8 cellular contexts compared by ENCODE assay signal in the genomic region with DNA sequence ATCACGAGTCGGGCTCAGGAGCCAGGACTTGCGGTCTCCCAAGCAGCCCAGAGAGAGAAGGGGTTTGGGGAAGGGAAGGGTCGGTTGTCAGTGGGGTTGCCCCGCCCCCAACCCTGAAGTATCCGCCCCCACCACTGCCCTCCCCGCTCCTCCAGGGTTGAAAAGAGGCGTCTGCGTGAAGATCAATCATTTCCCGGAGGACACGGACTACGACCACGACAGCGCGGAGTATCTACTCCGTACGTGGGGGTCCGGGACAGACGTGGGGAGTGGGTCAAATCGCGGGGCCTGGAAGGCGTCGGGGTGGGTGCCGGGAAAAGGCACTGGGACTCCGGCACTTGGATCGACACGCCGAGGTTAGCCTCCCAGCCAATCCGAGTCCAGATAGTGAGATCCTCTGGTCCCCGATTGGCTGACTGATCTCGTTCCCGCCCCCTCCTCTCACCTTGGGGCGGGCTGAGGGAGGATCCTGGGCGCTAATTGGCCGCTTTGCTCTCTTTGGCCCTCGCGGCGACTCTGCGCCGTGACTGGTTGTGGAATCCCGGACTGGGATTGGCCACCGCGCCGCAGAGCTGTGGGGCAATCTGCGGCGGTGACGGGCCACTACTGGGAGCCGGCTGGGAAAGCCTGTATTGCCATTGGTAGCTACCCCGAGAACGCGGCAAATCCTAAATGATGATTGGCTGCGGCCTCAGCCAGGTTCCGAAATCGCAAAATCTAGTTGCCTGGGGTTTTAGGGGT. TPM values are rescaled to one million over a fixed set of nuclear protein-coding genes. Genes with fewer than 3 reads are reported as not detected.
A peak's percentile ranks its signal among the peaks of the same experiment; 100 is the strongest.
DNase-seq lines count a peak whose midpoint lies in the region; ATAC-seq and TF ChIP-seq lines count a peak whose summit lies in the region.

No MANE protein-coding gene starts in this region.

- H3K4me1 ChIP-seq in left lung = peaks cover 4 to 26% of the 10 kb centered on the region in 2 donors

- no peaks in the 10 kb centered on the region for H3K9me3 ChIP-seq in left lung

- H3K27ac ChIP-seq in left lung = no peak overlapping the region

- peak overlapping the region; percentile 58 for H3K4me3 ChIP-seq in choroid plexus epithelial cell (ENCODE audit: low read depth, low read length)
- H3K4me3 ChIP-seq in left lung = peak overlapping the region in 1 of 2 donors; percentile 16

- intact Hi-C loops in left lung (cut with DNase I) = no loop called here

- TF ChIP-seq CTCF in choroid plexus epithelial cell (conservative IDR thresholded peaks at IDR 0.05; ENCODE audit: low read depth, low read length) (no peak), left lung (IDR thresholded peaks at IDR 0.05) (no peak)

- ATAC-seq in SK-N-SH treated with all-trans-retinoic acid at 6 μM for 48 hours = peak; percentile 82
- peak; percentile 48 for ATAC-seq in left lung
- no peak for ATAC-seq in GM18868 (IDR thresholded peaks at IDR 0.05; ENCODE audit: unreplicated experiment)
- no peak for ATAC-seq in GM18498 (IDR thresholded peaks at IDR 0.05; ENCODE audit: unreplicated experiment)

- no peaks in the 10 kb centered on the region for H3K36me3 ChIP-seq in left lung

- DNase-seq in EH (ENCODE audit: low read depth) (peak; percentile 84), choroid plexus epithelial cell (ENCODE audit: low read depth) (peak; percentile 99), left lung (peak in 1 of 2 donors; percentile 41), HuH-7.5 (ENCODE audit: low spot score) (no peak)
- DNase-seq in stimulated activated CD4-positive, alpha-beta T cell treated with anti-CD3 and anti-CD28 coated beads, Interleukin-4, amount 100 ng/mL, for 4 hours = peak; percentile 24 to 33

- H3K27me3 ChIP-seq in left lung = peaks cover 44 to 97% of the 10 kb centered on the region in 2 donors

TF ChIP-seq in SK-N-SH treated with all-trans-retinoic acid at 6 μM for 48 hours, 23 proteins besides CTCF, POLR2A, EP300 and RAD21:
- no peak for TF ChIP-seq PATZ1 (CRISPR knock-in tag; IDR thresholded peaks at IDR 0.05; ENCODE audit: borderline replicate concordance)
- TF ChIP-seq, protein P1, sequence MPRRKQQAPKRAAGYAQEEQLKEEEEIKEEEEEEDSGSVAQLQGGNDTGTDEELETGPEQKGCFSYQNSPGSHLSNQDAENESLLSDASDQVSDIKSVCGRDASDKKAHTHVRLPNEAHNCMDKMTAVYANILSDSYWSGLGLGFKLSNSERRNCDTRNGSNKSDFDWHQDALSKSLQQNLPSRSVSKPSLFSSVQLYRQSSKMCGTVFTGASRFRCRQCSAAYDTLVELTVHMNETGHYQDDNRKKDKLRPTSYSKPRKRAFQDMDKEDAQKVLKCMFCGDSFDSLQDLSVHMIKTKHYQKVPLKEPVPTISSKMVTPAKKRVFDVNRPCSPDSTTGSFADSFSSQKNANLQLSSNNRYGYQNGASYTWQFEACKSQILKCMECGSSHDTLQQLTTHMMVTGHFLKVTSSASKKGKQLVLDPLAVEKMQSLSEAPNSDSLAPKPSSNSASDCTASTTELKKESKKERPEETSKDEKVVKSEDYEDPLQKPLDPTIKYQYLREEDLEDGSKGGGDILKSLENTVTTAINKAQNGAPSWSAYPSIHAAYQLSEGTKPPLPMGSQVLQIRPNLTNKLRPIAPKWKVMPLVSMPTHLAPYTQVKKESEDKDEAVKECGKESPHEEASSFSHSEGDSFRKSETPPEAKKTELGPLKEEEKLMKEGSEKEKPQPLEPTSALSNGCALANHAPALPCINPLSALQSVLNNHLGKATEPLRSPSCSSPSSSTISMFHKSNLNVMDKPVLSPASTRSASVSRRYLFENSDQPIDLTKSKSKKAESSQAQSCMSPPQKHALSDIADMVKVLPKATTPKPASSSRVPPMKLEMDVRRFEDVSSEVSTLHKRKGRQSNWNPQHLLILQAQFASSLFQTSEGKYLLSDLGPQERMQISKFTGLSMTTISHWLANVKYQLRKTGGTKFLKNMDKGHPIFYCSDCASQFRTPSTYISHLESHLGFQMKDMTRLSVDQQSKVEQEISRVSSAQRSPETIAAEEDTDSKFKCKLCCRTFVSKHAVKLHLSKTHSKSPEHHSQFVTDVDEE (CRISPR knock-in tag; IDR thresholded peaks at IDR 0.05) = peak; percentile 64; the same call in 1 of the 2 replicates

RNA-seq across cellular contexts. Expression of gene CACNG6, which starts 13.3 kb away (rescaled TPM):
- total RNA-seq in left lung = 1 to 10 TPM in 1 of 2 donors, not detected in 1; 2.5 TPM

RNA-seq across cellular contexts. Expression of gene CACNG8, which starts 15.4 kb away (rescaled TPM):
- total RNA-seq in left lung = under 1 TPM in 1 of 2 donors, not detected in 1; 0.03 TPM

Comparison
In these comparisons a context has a peak if more than half of its experiments do, and no peak if none do; other contexts are left out.
1. ATAC-seq: peak in SK-N-SH treated with all-trans-retinoic acid at 6 μM for 48 hours (single experiment) and left lung (single experiment); none in GM18868 (single experiment) and GM18498 (single experiment).